Comparison of ENCODE assay signal across 1 cellular context in the genomic region with DNA sequence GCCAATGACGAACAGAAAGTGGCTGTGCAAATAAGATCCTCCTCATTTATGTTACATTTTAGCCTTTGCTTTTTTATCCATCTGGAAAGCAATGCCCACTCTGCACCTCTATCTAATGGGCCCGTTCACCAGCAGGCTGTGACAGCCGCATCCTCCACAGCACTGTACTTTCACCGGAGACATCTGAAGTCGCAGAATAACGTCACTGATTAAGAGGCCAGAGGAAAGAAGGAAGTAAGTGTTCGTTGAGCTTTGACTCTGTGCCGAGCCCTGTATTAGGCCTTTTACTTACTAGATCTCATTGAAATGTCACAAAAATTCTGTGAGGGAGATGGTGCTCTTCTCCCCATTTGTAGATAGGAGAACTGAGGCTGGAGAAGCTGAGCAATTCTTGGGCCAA.
TF ChIP-seq lines count a peak whose summit lies in the region.

No MANE protein-coding gene starts in this region.

TF ChIP-seq in WTC11, 78 proteins besides CTCF, POLR2A, EP300 and RAD21 (continued from another document):
- TF ChIP-seq, protein P1, sequence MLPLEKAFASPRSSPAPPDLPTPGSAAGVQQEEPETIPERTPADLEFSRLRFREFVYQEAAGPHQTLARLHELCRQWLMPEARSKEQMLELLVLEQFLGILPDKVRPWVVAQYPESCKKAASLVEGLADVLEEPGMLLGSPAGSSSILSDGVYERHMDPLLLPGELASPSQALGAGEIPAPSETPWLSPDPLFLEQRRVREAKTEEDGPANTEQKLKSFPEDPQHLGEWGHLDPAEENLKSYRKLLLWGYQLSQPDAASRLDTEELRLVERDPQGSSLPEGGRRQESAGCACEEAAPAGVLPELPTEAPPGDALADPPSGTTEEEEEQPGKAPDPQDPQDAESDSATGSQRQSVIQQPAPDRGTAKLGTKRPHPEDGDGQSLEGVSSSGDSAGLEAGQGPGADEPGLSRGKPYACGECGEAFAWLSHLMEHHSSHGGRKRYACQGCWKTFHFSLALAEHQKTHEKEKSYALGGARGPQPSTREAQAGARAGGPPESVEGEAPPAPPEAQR (CRISPR knock-in tag; IDR thresholded peaks at IDR 0.05) = no peak
- TF ChIP-seq CREB1 (CRISPR knock-in tag; IDR thresholded peaks at IDR 0.05) (no peak), NFYB (CRISPR knock-in tag; conservative IDR thresholded peaks at IDR 0.05; ENCODE audit: low read depth) (no peak)
- TF ChIP-seq, protein P2, sequence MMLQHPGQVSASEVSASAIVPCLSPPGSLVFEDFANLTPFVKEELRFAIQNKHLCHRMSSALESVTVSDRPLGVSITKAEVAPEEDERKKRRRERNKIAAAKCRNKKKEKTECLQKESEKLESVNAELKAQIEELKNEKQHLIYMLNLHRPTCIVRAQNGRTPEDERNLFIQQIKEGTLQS (CRISPR knock-in tag; conservative IDR thresholded peaks at IDR 0.05) = no peak
- TF ChIP-seq, protein P3, sequence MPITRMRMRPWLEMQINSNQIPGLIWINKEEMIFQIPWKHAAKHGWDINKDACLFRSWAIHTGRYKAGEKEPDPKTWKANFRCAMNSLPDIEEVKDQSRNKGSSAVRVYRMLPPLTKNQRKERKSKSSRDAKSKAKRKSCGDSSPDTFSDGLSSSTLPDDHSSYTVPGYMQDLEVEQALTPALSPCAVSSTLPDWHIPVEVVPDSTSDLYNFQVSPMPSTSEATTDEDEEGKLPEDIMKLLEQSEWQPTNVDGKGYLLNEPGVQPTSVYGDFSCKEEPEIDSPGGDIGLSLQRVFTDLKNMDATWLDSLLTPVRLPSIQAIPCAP (CRISPR knock-in tag; IDR thresholded peaks at IDR 0.05) = no peak
- TF ChIP-seq, protein P4, sequence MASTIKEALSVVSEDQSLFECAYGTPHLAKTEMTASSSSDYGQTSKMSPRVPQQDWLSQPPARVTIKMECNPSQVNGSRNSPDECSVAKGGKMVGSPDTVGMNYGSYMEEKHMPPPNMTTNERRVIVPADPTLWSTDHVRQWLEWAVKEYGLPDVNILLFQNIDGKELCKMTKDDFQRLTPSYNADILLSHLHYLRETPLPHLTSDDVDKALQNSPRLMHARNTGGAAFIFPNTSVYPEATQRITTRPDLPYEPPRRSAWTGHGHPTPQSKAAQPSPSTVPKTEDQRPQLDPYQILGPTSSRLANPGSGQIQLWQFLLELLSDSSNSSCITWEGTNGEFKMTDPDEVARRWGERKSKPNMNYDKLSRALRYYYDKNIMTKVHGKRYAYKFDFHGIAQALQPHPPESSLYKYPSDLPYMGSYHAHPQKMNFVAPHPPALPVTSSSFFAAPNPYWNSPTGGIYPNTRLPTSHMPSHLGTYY (CRISPR knock-in tag; IDR thresholded peaks at IDR 0.05) = no peak
